8 cellular contexts compared by ENCODE assay signal in the genomic region with DNA sequence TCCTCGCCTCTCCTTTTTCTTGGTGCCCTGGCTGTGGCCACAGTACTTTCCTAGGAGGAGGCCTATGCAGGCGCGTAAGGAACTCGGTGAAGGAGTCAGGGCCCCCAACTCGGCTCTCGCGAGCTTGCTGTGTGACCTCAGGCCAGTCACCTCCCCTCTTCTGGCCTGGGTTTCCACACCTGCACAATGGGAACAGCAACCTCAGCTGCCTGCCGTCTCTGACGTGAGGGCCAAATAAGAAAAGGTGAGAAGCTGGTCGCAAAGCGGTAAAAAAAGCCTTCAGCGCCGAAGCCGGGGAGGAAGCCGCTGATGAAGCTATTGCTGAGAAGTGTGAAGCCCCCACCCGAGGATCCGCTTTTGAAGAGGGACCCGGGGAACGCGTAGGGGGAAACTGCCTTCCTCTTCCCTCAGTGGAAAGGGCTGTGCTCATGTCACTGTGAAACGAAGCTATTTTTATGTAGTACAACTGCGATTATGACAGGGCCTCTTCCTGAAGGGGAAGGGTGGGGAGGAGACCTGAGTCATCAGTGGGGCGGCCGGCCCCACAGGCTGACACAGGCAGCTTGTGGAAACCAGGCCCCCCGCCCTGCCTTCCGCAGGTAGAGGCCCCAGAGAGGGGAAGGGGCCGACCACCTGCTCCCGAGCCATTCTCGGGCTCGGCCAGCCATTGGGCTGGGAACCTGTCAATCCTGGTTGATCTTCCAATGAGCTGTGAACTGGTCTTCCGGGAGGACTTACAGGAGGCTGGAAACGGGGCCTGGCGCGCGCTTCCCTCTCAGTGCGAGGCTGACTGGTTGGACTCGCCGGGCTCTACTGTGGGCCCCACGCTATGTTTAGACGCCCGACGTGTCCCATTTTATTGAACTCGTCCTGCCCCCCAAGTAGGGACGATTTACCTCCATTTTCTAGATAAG. TPM values are rescaled to one million over a fixed set of nuclear protein-coding genes. Genes with fewer than 3 reads are reported as not detected.
A peak's percentile ranks its signal among the peaks of the same experiment; 100 is the strongest.
DNase-seq lines count a peak whose midpoint lies in the region; ATAC-seq and TF ChIP-seq lines count a peak whose summit lies in the region.

No MANE protein-coding gene starts in this region.

- no peaks in the 10 kb centered on the region for H4K20me1 ChIP-seq in BLaER1

- peak overlapping the region; percentile 81 to 97 (median 82) for H3K4me3 Mint-ChIP-seq in T-cell

- peaks cover 66 to 75% (median 72%) of the 10 kb centered on the region in 3 donors for H3K4me1 Mint-ChIP-seq in T-cell

- H3K27ac Mint-ChIP-seq in T-cell = peak overlapping the region; percentile 97

- H3K4me1 ChIP-seq in BLaER1 = peaks cover 67% of the 10 kb centered on the region
- H3K4me1 ChIP-seq in right cardiac atrium (ENCODE audit: control insufficient read depth, insufficient read depth, low read length) = peaks cover 19% of the 10 kb centered on the region
- H3K4me1 ChIP-seq in prostate gland (replicated peaks) = peaks cover 3% of the 10 kb centered on the region
- peaks cover 63% of the 10 kb centered on the region for H3K4me1 ChIP-seq in upper lobe of right lung

- H3K27me3 ChIP-seq in BLaER1 = no peaks in the 10 kb centered on the region
- H3K27me3 ChIP-seq in right cardiac atrium (ENCODE audit: control insufficient read depth, insufficient read depth) = no peaks in the 10 kb centered on the region
- H3K27me3 ChIP-seq in prostate gland (replicated peaks; ENCODE audit: insufficient read depth) = no peaks in the 10 kb centered on the region
- H3K27me3 ChIP-seq in upper lobe of right lung = no peaks in the 10 kb centered on the region

- H3K27ac ChIP-seq in BLaER1 (peak overlapping the region; percentile 95), right cardiac atrium (ENCODE audit: low read length) (peak overlapping the region; percentile 89), prostate gland (peak overlapping the region; percentile 67 to 71), upper lobe of right lung (peak overlapping the region; percentile 91)

- H3K27me3 Mint-ChIP-seq in T-cell = no peaks in the 10 kb centered on the region

- no peak for TF ChIP-seq CTCF in prostate gland (IDR thresholded peaks at IDR 0.05)
- TF ChIP-seq CTCF in upper lobe of right lung (IDR thresholded peaks at IDR 0.05) = no peak

- DNase-seq in T-cell (peak; percentile 83 to 96 (median 92)), amniotic stem cell (lab: John Stamatoyannopoulos, UW) (peak; percentile 53), right cardiac atrium (peak; percentile 95 to 98 (median 97)), prostate gland (ENCODE audit: low spot score) (peak; percentile 80), upper lobe of right lung (peak; percentile 95)

- H3K9me3 Mint-ChIP-seq in T-cell = no peaks in the 10 kb centered on the region

- H3K4me2 ChIP-seq in BLaER1 = peak overlapping the region; percentile 96

- intact Hi-C loops in right cardiac atrium (cut with DNase I) = loop anchor here in 2 of 4 donors (10.0 kb wide), 1 partner anchor 49 kb away; the partner anchor contains the start of gene PLEKHO2 (in 2 of the 2)
- intact Hi-C loops in prostate gland (cut with DNase I) = no loop called here
- intact Hi-C loops in upper lobe of right lung (cut with DNase I) = no loop called here

- ATAC-seq in GM19395 (IDR thresholded peaks at IDR 0.05; ENCODE audit: unreplicated experiment) (peak; percentile 58), HG03558 (IDR thresholded peaks at IDR 0.05; ENCODE audit: extremely low read depth, unreplicated experiment) (peak; percentile 43), T-cell (replicated peaks in 1 of 4) (peak; percentile 75 to 81 (median 80)), right cardiac atrium (peak; percentile 84 to 86), upper lobe of right lung (peak; percentile 83)

- CTCF ChIA-PET in T-cell (lab: Charles Lee) = interaction anchor here (0.5 to 2.9 kb wide), 17 partner anchors 8 to 1800 kb away, joined by 3 to 42 read pairs (median 4); partner anchors contain the start of gene RNU5B-1 (in 1 of the 2)

- H3K9me3 ChIP-seq in BLaER1 (no peaks in the 10 kb centered on the region), right cardiac atrium (ENCODE audit: control insufficient read depth, low read length) (no peaks in the 10 kb centered on the region), prostate gland (no peaks in the 10 kb centered on the region), upper lobe of right lung (no peaks in the 10 kb centered on the region)

- peak; percentile 56 for TF ChIP-seq POLR2A in prostate gland (IDR thresholded peaks at IDR 0.05)

- H3K36me3 ChIP-seq in BLaER1 (no peaks in the 10 kb centered on the region), prostate gland (no peaks in the 10 kb centered on the region), upper lobe of right lung (no peaks in the 10 kb centered on the region)

- peak overlapping the region; percentile 62 for H3K4me3 ChIP-seq in BLaER1
- peak overlapping the region; percentile 17 for H3K4me3 ChIP-seq in right cardiac atrium (ENCODE audit: low read length)
- peak overlapping the region in 1 of 2 donors; percentile 6 for H3K4me3 ChIP-seq in prostate gland
- H3K4me3 ChIP-seq in upper lobe of right lung = peak overlapping the region; percentile 35

- 23% methylated on average over 44 of the region's 44 CpGs for WGBS in right cardiac atrium
- 34% methylated on average over 42 of the region's 44 CpGs for WGBS in prostate gland

- POLR2A ChIA-PET in T-cell (lab: Charles Lee) = interaction anchor here (0.5 to 1.6 kb wide), 8 partner anchors 10 to 752 kb away, joined by 3 to 8 read pairs (median 4); partner anchors contain the start of gene RNU5B-1 (in 1 of the 2)

- peak overlapping the region; percentile 81 for H3K9ac ChIP-seq in BLaER1

- no peaks in the 10 kb centered on the region for H3K36me3 Mint-ChIP-seq in T-cell

RNA-seq across cellular contexts. Expression of gene ANKDD1A, which starts 18.0 kb away (rescaled TPM):
- total RNA-seq in T-cell (10 to 100 TPM in 2 of 5 donors, 1 to 10 TPM in 3; 1.7 to 13.4 (median 7.9) TPM), right cardiac atrium (1 to 10 TPM; 3.0 to 6.0 (median 3.8) TPM), prostate gland (10 to 100 TPM in 1 of 2 donors, 1 to 10 TPM in 1; 3.3 to 23.9 TPM), upper lobe of right lung (6.0 TPM)
- polyA plus RNA-seq in right cardiac atrium = 2.1 TPM

RNA-seq across cellular contexts. Expression of gene PLEKHO2, which starts 52.0 kb away (rescaled TPM):
- 10 to 100 TPM in 4 of 5 donors, 1 to 10 TPM in 1; 9.2 to 22.7 (median 17.1) TPM for total RNA-seq in T-cell
- 10 to 100 TPM; 11.6 to 22.3 (median 13.8) TPM for total RNA-seq in right cardiac atrium
- 11.7 TPM for polyA plus RNA-seq in right cardiac atrium
- total RNA-seq in prostate gland = 10 to 100 TPM in 1 of 2 donors, 1 to 10 TPM in 1; 8.6 to 31.8 TPM
- 62.8 TPM for total RNA-seq in upper lobe of right lung
